Comparison of ENCODE assay signal across 31 cellular contexts in the genomic region with DNA sequence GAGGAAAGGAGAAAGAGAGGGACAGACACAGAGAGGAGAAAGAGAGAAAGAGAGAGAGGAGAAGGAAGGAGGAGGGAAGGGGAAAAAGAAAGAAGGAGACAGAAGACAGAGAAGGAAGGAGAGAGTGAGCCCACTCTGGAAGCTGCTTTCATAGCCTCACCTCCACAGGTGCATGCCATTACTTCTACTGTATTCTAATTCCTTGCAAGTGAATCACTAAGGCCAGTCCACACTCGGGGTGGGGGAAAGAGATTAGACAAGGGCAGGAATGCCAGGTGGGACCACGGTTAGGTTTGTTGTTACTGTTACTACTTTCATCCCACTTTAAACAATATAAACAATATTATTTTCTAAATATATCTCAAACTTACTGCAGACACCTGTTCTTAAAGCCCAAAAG.
"Had no signal": no experiment of that assay in that cellular context is flagged by ENCODE, and none has a peak within 500 bp of the region (broad histone marks: within the 10 kb centered on the region; RNA-seq: fewer than 3 reads in every experiment).

No MANE protein-coding gene starts in this region.

- H3K36me3 Mint-ChIP-seq: activated naive CD4-positive, alpha-beta T cell treated with anti-CD3 and anti-CD28 coated beads, Interleukin-2, amount 50 U/mL, for 24 hours; activated naive CD8-positive, alpha-beta T cell treated with anti-CD3 and anti-CD28 coated beads, Interleukin-2, amount 10 ng/mL, durations not matched to agents 7 days and 5 days had no signal

- H3K4me1 Mint-ChIP-seq: activated CD4-positive, alpha-beta T cell treated with anti-CD3 and anti-CD28 coated beads, Interleukin-2, amount 10 ng/mL, durations not matched to agents 24 days and 14 days; activated naive CD4-positive, alpha-beta T cell treated with anti-CD3 and anti-CD28 coated beads, Interleukin-2, amount 50 U/mL, for 24 hours; activated naive CD8-positive, alpha-beta T cell treated with anti-CD3 and anti-CD28 coated beads, Interleukin-2, amount 10 ng/mL, durations not matched to agents 7 days and 5 days had no signal

- H3K4me1 ChIP-seq: ascending aorta, Peyer's patch had no signal

- H3K27me3 ChIP-seq: ascending aorta, cardiac muscle cell, Peyer's patch had no signal

- H3K9me3 Mint-ChIP-seq: activated CD4-positive, alpha-beta T cell treated with anti-CD3 and anti-CD28 coated beads, Interleukin-2, amount 10 ng/mL, durations not matched to agents 24 days and 14 days; activated naive CD4-positive, alpha-beta T cell treated with anti-CD3 and anti-CD28 coated beads, Interleukin-2, amount 50 U/mL, for 24 hours; activated naive CD8-positive, alpha-beta T cell treated with anti-CD3 and anti-CD28 coated beads, Interleukin-2, amount 10 ng/mL, durations not matched to agents 7 days and 5 days; activated T-helper 2 cell treated with anti-CD3 and anti-CD28 coated beads, Interferon-gamma antibody, Interleukin-2, Interleukin-4, amounts not matched to agents 10 μg/mL and 5 μg/mL and 100 μg/mL, durations not matched to agents 14 hours and 24 hours and 36 hours had no signal

- H3K36me3 ChIP-seq: ascending aorta, cardiac muscle cell, Peyer's patch, WERI-Rb-1 had no signal

- H3K4me3 ChIP-seq: ascending aorta, cardiac muscle cell, K562, Peyer's patch had no signal

- ATAC-seq: activated CD8-positive, alpha-beta T cell treated with anti-CD3 and anti-CD28 coated beads for 36 hours; activated T-cell treated with anti-CD3 and anti-CD28 coated beads, Interleukin-2, amount 50 U/mL, for 72 hours; K562; PC-3 had no signal

- H3K27ac ChIP-seq: ascending aorta, cardiac muscle cell, Peyer's patch, WERI-Rb-1 had no signal

- H3K9me3 ChIP-seq: ascending aorta, Peyer's patch had no signal

- H3K27ac Mint-ChIP-seq: activated CD4-positive, alpha-beta T cell treated with anti-CD3 and anti-CD28 coated beads, Interleukin-2, amount 10 ng/mL, durations not matched to agents 24 days and 14 days; activated CD8-positive, alpha-beta T cell treated with anti-CD3 and anti-CD28 coated beads for 36 hours; activated naive CD4-positive, alpha-beta T cell treated with anti-CD3 and anti-CD28 coated beads, Interleukin-2, amount 50 U/mL, for 24 hours; activated naive CD8-positive, alpha-beta T cell treated with anti-CD3 and anti-CD28 coated beads, Interleukin-2, amount 10 ng/mL, durations not matched to agents 7 days and 5 days; activated T-cell treated with anti-CD3 and anti-CD28 coated beads, Interleukin-2, amount 50 U/mL, for 72 hours; activated T-helper 2 cell treated with anti-CD3 and anti-CD28 coated beads, Interferon-gamma antibody, Interleukin-2, Interleukin-4, amounts not matched to agents 10 μg/mL and 5 μg/mL and 100 μg/mL, durations not matched to agents 14 hours and 24 hours and 36 hours had no signal

- H3K27me3 Mint-ChIP-seq: activated CD4-positive, alpha-beta T cell treated with anti-CD3 and anti-CD28 coated beads, Interleukin-2, amount 10 ng/mL, durations not matched to agents 24 days and 14 days; activated CD8-positive, alpha-beta T cell treated with anti-CD3 and anti-CD28 coated beads for 36 hours; activated naive CD4-positive, alpha-beta T cell treated with anti-CD3 and anti-CD28 coated beads, Interleukin-2, amount 50 U/mL, for 24 hours had no signal

- DNase-seq: activated CD4-positive, alpha-beta T cell treated with anti-CD3 and anti-CD28 coated beads, Interleukin-2, amount 10 ng/mL, durations not matched to agents 24 days and 14 days; activated CD4-positive, alpha-beta T cell treated with anti-CD3 and anti-CD28 coated beads, Interleukin-2, amount 50 U/mL, for 4 hours; activated CD8-positive, alpha-beta T cell treated with anti-CD3 and anti-CD28 coated beads for 36 hours; activated gamma-delta T cell; activated naive CD4-positive, alpha-beta T cell treated with Interleukin-2 at 50 U/mL for 16 hours; activated naive CD8-positive, alpha-beta T cell treated with anti-CD3 and anti-CD28 coated beads, Interleukin-2, amount 10 ng/mL, durations not matched to agents 7 days and 5 days; activated T-cell treated with anti-CD3 and anti-CD28 coated beads, Interleukin-2, amount 50 U/mL, for 1 hour; activated T-cell treated with anti-CD3 and anti-CD28 coated beads, Interleukin-2, amount 50 U/mL, for 72 hours; amygdala; NCI-H1092 treated with DMSO at 0.1 percent for 48 hours; NCI-H1417; NCI-H187 treated with DMSO at 0.1 percent for 48 hours; NCI-H2081; NCI-H2171 treated with DMSO at 0.1 percent for 48 hours; NCI-H226; NCI-H524 treated with DMSO at 0.1 percent for 48 hours; NK-92 treated with Interleukin-12 subunit alpha and Interleukin-12 subunit beta, amount 100 ng/mL, for 24 hours; PC-3; Peyer's patch; Right ventricle myocardium superior; RPMI8226; SW 1271; T-helper 1 cell; T-helper 2 cell; T-helper 9 cell; WERI-Rb-1 had no signal

- H3K4me3 Mint-ChIP-seq: activated CD4-positive, alpha-beta T cell treated with anti-CD3 and anti-CD28 coated beads, Interleukin-2, amount 10 ng/mL, durations not matched to agents 24 days and 14 days; activated CD8-positive, alpha-beta T cell treated with anti-CD3 and anti-CD28 coated beads for 36 hours; activated naive CD4-positive, alpha-beta T cell treated with anti-CD3 and anti-CD28 coated beads, Interleukin-2, amount 50 U/mL, for 24 hours; activated naive CD8-positive, alpha-beta T cell treated with anti-CD3 and anti-CD28 coated beads, Interleukin-2, amount 10 ng/mL, durations not matched to agents 7 days and 5 days; activated T-cell treated with anti-CD3 and anti-CD28 coated beads, Interleukin-2, amount 50 U/mL, for 72 hours had no signal
